ENCODE assay signal across 17 cellular contexts in the genomic region with DNA sequence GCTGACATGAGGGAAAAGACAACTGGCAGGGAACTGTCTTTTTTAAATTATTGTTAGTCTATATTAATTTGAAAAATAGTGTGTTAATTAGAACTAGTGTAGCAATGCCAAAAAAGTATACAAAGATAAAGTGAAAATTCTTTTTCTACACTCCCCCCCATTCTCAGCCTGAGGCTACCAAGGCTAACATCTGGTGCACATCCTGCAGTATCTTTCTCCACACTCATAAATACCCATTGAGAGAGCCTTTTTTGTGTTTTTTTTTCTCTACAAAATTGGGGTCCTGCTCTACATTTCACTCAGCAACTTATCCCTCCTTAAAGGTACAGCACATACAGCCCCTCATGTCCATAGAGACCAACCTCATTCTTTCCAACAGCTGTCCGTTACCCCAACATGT.
"Had no signal": no experiment of that assay in that cellular context is flagged by ENCODE, and none has a peak within 500 bp of the region (broad histone marks: within the 10 kb centered on the region; RNA-seq: fewer than 3 reads in every experiment).

No MANE protein-coding gene starts in this region.

- H3K9me3 ChIP-seq: right lobe of liver had no signal

- H3K27ac Mint-ChIP-seq: activated T-helper 1 cell treated with anti-CD3 and anti-CD28 coated beads, Interleukin-12 subunit alpha, Interleukin-12 subunit beta, Interleukin-2, Interleukin-4 antibody, amounts not matched to agents 30 ng/mL and 10 ng/mL and 1 ng/mL, durations not matched to agents 14 hours and 24 hours and 36 hours; progenitor cell of endocrine pancreas; WTC11 had no signal

- H3K27ac ChIP-seq: brain microvascular endothelial cell, hepatocyte, right lobe of liver had no signal

- H3K27me3 ChIP-seq: brain microvascular endothelial cell, hepatocyte, right lobe of liver had no signal

- H3K27me3 Mint-ChIP-seq: activated naive CD8-positive, alpha-beta T cell treated with anti-CD3 and anti-CD28 coated beads, Interleukin-2, amount 10 ng/mL, durations not matched to agents 7 days and 5 days; naive thymus-derived CD8-positive, alpha-beta T cell; stimulated activated naive CD8-positive, alpha-beta T cell treated with anti-CD3 and anti-CD28 coated beads, Interleukin-15, amount 100 ng/mL, for 72 hours; T-helper 17 cell had no signal

- H3K36me3 ChIP-seq: brain microvascular endothelial cell, right lobe of liver had no signal

- ATAC-seq: esophagus mucosa; naive thymus-derived CD8-positive, alpha-beta T cell; right lobe of liver; stimulated activated naive CD8-positive, alpha-beta T cell treated with anti-CD3 and anti-CD28 coated beads, Interleukin-15, amount 100 ng/mL, for 72 hours; T-helper 17 cell; WTC11 had no signal

- H3K4me1 ChIP-seq: right lobe of liver had no signal

- H3K4me3 Mint-ChIP-seq: activated naive CD8-positive, alpha-beta T cell treated with anti-CD3 and anti-CD28 coated beads, Interleukin-2, amount 10 ng/mL, durations not matched to agents 7 days and 5 days; activated T-helper 1 cell treated with anti-CD3 and anti-CD28 coated beads, Interleukin-12 subunit alpha, Interleukin-12 subunit beta, Interleukin-2, Interleukin-4 antibody, amounts not matched to agents 30 ng/mL and 10 ng/mL and 1 ng/mL, durations not matched to agents 14 hours and 24 hours and 36 hours; stimulated activated naive CD8-positive, alpha-beta T cell treated with anti-CD3 and anti-CD28 coated beads, Interleukin-15, amount 100 ng/mL, for 72 hours; WTC11 had no signal

- H3K4me1 Mint-ChIP-seq: WTC11 had no signal

- H3K4me3 ChIP-seq: hepatocyte, right lobe of liver, smooth muscle cell had no signal

- DNase-seq: activated CD4-positive, alpha-beta T cell treated with anti-CD3 and anti-CD28 coated beads for 48 hours; activated CD8-positive, alpha-beta memory T cell treated with anti-CD3 and anti-CD28 coated beads, Interleukin-2, amount 50 U/mL, for 48 hours; activated naive CD4-positive, alpha-beta T cell; activated naive CD8-positive, alpha-beta T cell treated with anti-CD3 and anti-CD28 coated beads, Interleukin-2, amount 10 ng/mL, durations not matched to agents 7 days and 5 days; brain microvascular endothelial cell; cerebellar nuclear complex; mesenchymal stem cell; naive thymus-derived CD8-positive, alpha-beta T cell; right lobe of liver; stimulated activated naive CD8-positive, alpha-beta T cell treated with anti-CD3 and anti-CD28 coated beads, Interleukin-15, amount 100 ng/mL, for 72 hours; T-helper 17 cell had no signal
